1 cellular context compared by ENCODE assay signal in genomic region chrX:12977761-12978204, GRCh38.
TF ChIP-seq lines count a peak whose summit lies in the region.

No MANE protein-coding gene starts in this region.

TF ChIP-seq in A549, 52 proteins besides CTCF, POLR2A, EP300 and RAD21 (continued from another document):
- TF ChIP-seq, protein P1, sequence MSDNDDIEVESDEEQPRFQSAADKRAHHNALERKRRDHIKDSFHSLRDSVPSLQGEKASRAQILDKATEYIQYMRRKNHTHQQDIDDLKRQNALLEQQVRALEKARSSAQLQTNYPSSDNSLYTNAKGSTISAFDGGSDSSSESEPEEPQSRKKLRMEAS (IDR thresholded peaks at IDR 0.05): no peak
- TF ChIP-seq MAFK (IDR thresholded peaks at IDR 0.05; ENCODE audit: partially characterized antibody) (no peak), SREBF2 (IDR thresholded peaks at IDR 0.05) (no peak), FOSB (CRISPR knock-in tag; IDR thresholded peaks at IDR 0.05) (peak; percentile 83), RARB (CRISPR knock-in tag; IDR thresholded peaks at IDR 0.05) (peak; percentile 51; the same call in 1 of the 2 replicates), HOXA7 (CRISPR knock-in tag; IDR thresholded peaks at IDR 0.05) (peak; percentile 51), EHF (CRISPR knock-in tag; IDR thresholded peaks at IDR 0.05) (no peak; the same call in 1 of the 2 replicates), ELK1 (IDR thresholded peaks at IDR 0.05; ENCODE audit: low read depth, low read length) (no peak), RNF2 (IDR thresholded peaks at IDR 0.05; ENCODE audit: borderline replicate concordance, low read depth) (no peak), RCOR1 (IDR thresholded peaks at IDR 0.05; ENCODE audit: low read depth, low read length) (no peak), MYC (IDR thresholded peaks at IDR 0.05; ENCODE audit: borderline replicate concordance, low read length) (no peak), PBX3 (IDR thresholded peaks at IDR 0.05) (no peak), JUN (IDR thresholded peaks at IDR 0.05) (peak in 1 of 2 experiments; percentile 28; a peak in 1 of 5 replicates), CEBPB (IDR thresholded peaks at IDR 0.05) (no peak), NFE2L2 (conservative IDR thresholded peaks at IDR 0.05; ENCODE audit: low read length) (no peak)
- TF ChIP-seq, protein P2, sequence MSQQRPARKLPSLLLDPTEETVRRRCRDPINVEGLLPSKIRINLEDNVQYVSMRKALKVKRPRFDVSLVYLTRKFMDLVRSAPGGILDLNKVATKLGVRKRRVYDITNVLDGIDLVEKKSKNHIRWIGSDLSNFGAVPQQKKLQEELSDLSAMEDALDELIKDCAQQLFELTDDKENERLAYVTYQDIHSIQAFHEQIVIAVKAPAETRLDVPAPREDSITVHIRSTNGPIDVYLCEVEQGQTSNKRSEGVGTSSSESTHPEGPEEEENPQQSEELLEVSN (IDR thresholded peaks at IDR 0.05; ENCODE audit: borderline replicate concordance, low read depth): no peak
- TF ChIP-seq, protein P3, sequence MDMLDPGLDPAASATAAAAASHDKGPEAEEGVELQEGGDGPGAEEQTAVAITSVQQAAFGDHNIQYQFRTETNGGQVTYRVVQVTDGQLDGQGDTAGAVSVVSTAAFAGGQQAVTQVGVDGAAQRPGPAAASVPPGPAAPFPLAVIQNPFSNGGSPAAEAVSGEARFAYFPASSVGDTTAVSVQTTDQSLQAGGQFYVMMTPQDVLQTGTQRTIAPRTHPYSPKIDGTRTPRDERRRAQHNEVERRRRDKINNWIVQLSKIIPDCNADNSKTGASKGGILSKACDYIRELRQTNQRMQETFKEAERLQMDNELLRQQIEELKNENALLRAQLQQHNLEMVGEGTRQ (IDR thresholded peaks at IDR 0.05): no peak
- TF ChIP-seq, protein P4, sequence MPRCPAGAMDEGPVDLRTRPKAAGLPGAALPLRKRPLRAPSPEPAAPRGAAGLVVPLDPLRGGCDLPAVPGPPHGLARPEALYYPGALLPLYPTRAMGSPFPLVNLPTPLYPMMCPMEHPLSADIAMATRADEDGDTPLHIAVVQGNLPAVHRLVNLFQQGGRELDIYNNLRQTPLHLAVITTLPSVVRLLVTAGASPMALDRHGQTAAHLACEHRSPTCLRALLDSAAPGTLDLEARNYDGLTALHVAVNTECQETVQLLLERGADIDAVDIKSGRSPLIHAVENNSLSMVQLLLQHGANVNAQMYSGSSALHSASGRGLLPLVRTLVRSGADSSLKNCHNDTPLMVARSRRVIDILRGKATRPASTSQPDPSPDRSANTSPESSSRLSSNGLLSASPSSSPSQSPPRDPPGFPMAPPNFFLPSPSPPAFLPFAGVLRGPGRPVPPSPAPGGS (IDR thresholded peaks at IDR 0.05): no peak
TF ChIP-seq in A549: peak in this region for 5.
